8 cellular contexts compared by ENCODE assay signal in the genomic region with DNA sequence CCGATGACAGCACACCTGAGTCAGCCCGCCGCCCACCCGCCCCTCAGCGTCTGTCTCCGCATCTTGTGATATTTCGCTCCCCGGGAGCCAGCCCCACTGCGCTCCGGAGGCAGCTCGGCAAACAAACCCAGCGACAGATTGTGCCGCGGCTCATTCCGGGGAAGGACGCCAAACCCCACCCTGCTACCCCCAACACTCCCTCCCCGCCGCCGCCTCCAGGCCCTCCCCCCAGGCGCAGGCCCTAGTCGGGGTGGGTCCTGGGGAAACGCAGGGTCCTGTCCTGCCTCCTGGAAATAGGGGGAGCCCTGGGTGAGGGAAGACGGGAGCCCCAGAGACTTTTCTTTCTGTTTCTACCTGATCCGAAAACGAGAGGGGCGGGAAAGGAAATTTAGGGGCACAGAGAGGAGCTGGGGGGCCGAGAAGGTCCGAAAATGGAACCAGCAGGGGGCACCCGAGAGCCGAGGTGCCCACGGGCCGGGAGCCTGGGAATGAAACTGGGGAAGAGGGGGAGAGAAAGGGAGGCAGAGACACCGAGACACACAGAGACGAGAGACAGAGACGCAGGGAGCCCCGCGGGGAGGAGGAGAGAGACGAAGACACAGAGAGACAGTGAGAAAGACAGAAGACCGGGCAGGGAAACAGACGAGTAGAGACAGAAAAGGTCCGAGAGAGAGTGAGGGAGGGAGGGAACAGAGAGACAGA. TPM values are rescaled to one million over a fixed set of nuclear protein-coding genes. Genes with fewer than 3 reads are reported as not detected.
DNase-seq lines count a peak whose midpoint lies in the region; ATAC-seq and TF ChIP-seq lines count a peak whose summit lies in the region.

No MANE protein-coding gene starts in this region.

- H3K4me3 Mint-ChIP-seq in IgD-negative memory B cell (peak overlapping the region; percentile 79 to 96 (median 87)), activated B cell treated with CpG ODN at 0.5 μM for 24 hours (peak overlapping the region; percentile 84)

- no peaks in the 10 kb centered on the region for H4K20me1 ChIP-seq in DOHH2 (ENCODE audit: control insufficient read depth, insufficient read depth, low read depth, low read length)

- ATAC-seq in activated B cell treated with CpG ODN at 0.5 μM for 24 hours (ENCODE audit: low read depth) (peak; percentile 16), mucosa of descending colon (peak; percentile 51), HG03139 (IDR thresholded peaks at IDR 0.05; ENCODE audit: unreplicated experiment) (no peak)

- peaks cover 25% of the 10 kb centered on the region for H3K27me3 Mint-ChIP-seq in IgD-negative memory B cell
- peaks cover 24% of the 10 kb centered on the region for H3K27me3 Mint-ChIP-seq in activated B cell treated with CpG ODN at 0.5 μM for 24 hours

- H3K9me2 ChIP-seq in DOHH2 (replicated peaks; ENCODE audit: control insufficient read depth, low read length): no peaks in the 10 kb centered on the region

- intact Hi-C loops in activated B cell treated with CpG ODN at 0.5 μM for 24 hours (cut with micrococcal nuclease) (no loop called here), mucosa of descending colon (cut with DNase I, micrococcal nuclease) (loop anchor here in 1 of 2 donors (5.0 kb wide), 1 partner anchor 69 kb away; no protein-coding TSS in a partner anchor), stomach (cut with DNase I; ENCODE audit: low total_unique reads) (loop anchor here (10.0 kb wide), 1 partner anchor 114 kb away; no protein-coding TSS in a partner anchor)

- H3K27ac Mint-ChIP-seq in IgD-negative memory B cell (peak overlapping the region in 2 of 3 donors; percentile 26 to 59), activated B cell treated with CpG ODN at 0.5 μM for 24 hours (peak overlapping the region; percentile 63)

- peaks cover 14 to 16% (median 16%) of the 10 kb centered on the region in 3 donors for H3K4me1 Mint-ChIP-seq in IgD-negative memory B cell
- H3K4me1 Mint-ChIP-seq in activated B cell treated with CpG ODN at 0.5 μM for 24 hours: peaks cover 28% of the 10 kb centered on the region

- DNase-seq in activated B cell treated with CpG ODN at 0.5 μM for 24 hours (peak; percentile 63), mucosa of descending colon (peak; percentile 58 to 74 (median 70)), stomach (peak; percentile 62), NCI-H526 treated with DMSO at 0.1 percent for 48 hours (lab: John Stamatoyannopoulos, UW) (no peak)
- peak; percentile 28 for DNase-seq in effector CD8-positive, alpha-beta T cell (lab: John Stamatoyannopoulos, UW)

- H3K79me2 ChIP-seq in DOHH2 (ENCODE audit: control insufficient read depth, low read length): no peaks in the 10 kb centered on the region

- POLR2A ChIA-PET in activated B cell treated with CpG ODN at 0.5 μM for 24 hours (lab: Charles Lee): interaction anchor here (0.6 to 2.7 kb wide), 10 partner anchors 19 to 1110 kb away, joined by 3 to 22 read pairs (median 6); a partner anchor contains a TSS

- TF ChIP-seq CTCF in DOHH2 (IDR thresholded peaks at IDR 0.05; ENCODE audit: low read depth, low read length, poor library complexity, severe bottlenecking) (peak; percentile 98), activated B cell treated with CpG ODN at 0.5 μM for 24 hours (IDR thresholded peaks at IDR 0.05) (peak; percentile 76), mucosa of descending colon (IDR thresholded peaks at IDR 0.05) (peak; percentile 57), stomach (IDR thresholded peaks at IDR 0.05) (peak in 5 of 7 experiments; percentile 46 to 84 (median 70))

- H3K36me3 ChIP-seq in DOHH2 (ENCODE audit: control insufficient read depth, low read length): no peaks in the 10 kb centered on the region
- H3K36me3 ChIP-seq in mucosa of descending colon (ENCODE audit: low read depth): no peaks in the 10 kb centered on the region
- no peaks in the 10 kb centered on the region for H3K36me3 ChIP-seq in stomach

- no peak overlapping the region for H3K27ac ChIP-seq in DOHH2 (ENCODE audit: low read depth, low read length)
- H3K27ac ChIP-seq in stomach: peak overlapping the region in 1 of 5 donors; percentile 27

- H3K4me1 ChIP-seq in DOHH2 (ENCODE audit: control insufficient read depth, low read length) (peaks cover 25% of the 10 kb centered on the region), mucosa of descending colon (ENCODE audit: low read depth) (peaks cover 31% of the 10 kb centered on the region), stomach (peaks cover 36 to 45% (median 43%) of the 10 kb centered on the region in 4 donors)

- 0 to 1% (median 1%) methylated on average over 24 to 41 of the region's 41 CpGs for WGBS in stomach, 5 donors

- no peaks in the 10 kb centered on the region for H3F3A ChIP-seq in DOHH2 (ENCODE audit: control insufficient read depth, insufficient read depth)

- H3K9me3 Mint-ChIP-seq in IgD-negative memory B cell (no peaks in the 10 kb centered on the region), activated B cell treated with CpG ODN at 0.5 μM for 24 hours (no peaks in the 10 kb centered on the region)

- no peaks in the 10 kb centered on the region for H3K36me3 Mint-ChIP-seq in IgD-negative memory B cell
- no peaks in the 10 kb centered on the region for H3K36me3 Mint-ChIP-seq in activated B cell treated with CpG ODN at 0.5 μM for 24 hours (ENCODE audit: low read depth)

- H3K9me3 ChIP-seq in DOHH2 (ENCODE audit: control insufficient read depth, insufficient read depth, low read length) (no peaks in the 10 kb centered on the region), mucosa of descending colon (no peaks in the 10 kb centered on the region), stomach (no peaks in the 10 kb centered on the region)

- CTCF ChIA-PET in activated B cell treated with CpG ODN at 0.5 μM for 24 hours (lab: Charles Lee): interaction anchor here (0.6 to 7.2 kb wide), 31 partner anchors 11 to 341 kb away, joined by 3 to 224 read pairs (median 5); a partner anchor contains a TSS

- peak overlapping the region; percentile 80 for H3K4me2 ChIP-seq in DOHH2 (ENCODE audit: low read length)

- no peak for TF ChIP-seq POLR2A in stomach (IDR thresholded peaks at IDR 0.05)

- H3K27me3 ChIP-seq in DOHH2 (ENCODE audit: control insufficient read depth, low read length) (peaks cover 54% of the 10 kb centered on the region), stomach (peaks cover 4 to 61% (median 36%) of the 10 kb centered on the region in 3 donors)

- H3K4me3 ChIP-seq in DOHH2 (ENCODE audit: low read length) (peak overlapping the region; percentile 63), mucosa of descending colon (no peak overlapping the region), stomach (peak overlapping the region; percentile 42 to 57 (median 50))

- no peak for TF ChIP-seq EP300 in stomach (IDR thresholded peaks at IDR 0.05)

RNA-seq across cellular contexts. Expression of a gene that starts 1.8 kb away (rescaled TPM):
- 0.14 TPM for polyA plus RNA-seq in IgD-negative memory B cell
- 0.13 and 0.24 TPM in 2 replicates for total RNA-seq in activated B cell treated with CpG ODN at 0.5 μM for 24 hours
- under 1 TPM; 0.38 to 0.73 (median 0.48) TPM for total RNA-seq in mucosa of descending colon
- 1 to 10 TPM in 2 of 5 donors, not detected in 3; 3.9 to 8.1 TPM for total RNA-seq in stomach
- under 1 TPM; 0.75 to 0.78 (median 0.76) TPM for polyA plus RNA-seq in stomach

RNA-seq across cellular contexts. Expression of a gene that starts 31.6 kb away (rescaled TPM):
- polyA plus RNA-seq in IgD-negative memory B cell (15.8 TPM), stomach (10 to 100 TPM; 10.2 to 22.8 (median 15.0) TPM)
- total RNA-seq in activated B cell treated with CpG ODN at 0.5 μM for 24 hours (213 and 237 TPM in 2 replicates), mucosa of descending colon (10 to 100 TPM in 2 of 3 donors, 1 to 10 TPM in 1; 6.3 to 24.4 (median 16.9) TPM), stomach (10 to 100 TPM in 3 of 5 donors, 1 to 10 TPM in 2; 1.2 to 81.7 (median 10.5) TPM)

RNA-seq across cellular contexts. Expression of a gene that starts 56.9 kb away (rescaled TPM):
- polyA plus RNA-seq in IgD-negative memory B cell (7.2 TPM), stomach (10 to 100 TPM; 16.0 to 24.6 (median 19.7) TPM)
- total RNA-seq in activated B cell treated with CpG ODN at 0.5 μM for 24 hours (11.1 and 12.8 TPM in 2 replicates), mucosa of descending colon (10 to 100 TPM in 1 of 3 donors, 1 to 10 TPM in 2; 8.3 to 22.6 (median 9.9) TPM), stomach (10 to 100 TPM; 10.5 to 38.4 (median 18.5) TPM)
